Comparison of ENCODE assay signal across 8 cellular contexts in genomic region chr13:49300716-49301589, GRCh38. TPM values are rescaled to one million over a fixed set of nuclear protein-coding genes. Genes with fewer than 3 reads are reported as not detected.
DNase-seq lines count a peak whose midpoint lies in the region; ATAC-seq, FAIRE-seq and TF ChIP-seq lines count a peak whose summit lies in the region.

No MANE protein-coding gene starts in this region.

- DNase-seq in ELF-1 (ENCODE audit: low read depth, low spot score) (peak; percentile 63), LHCN-M2 (ENCODE audit: low read depth) (peak; percentile 67), SK-N-MC (ENCODE audit: low read depth, low spot score) (peak; percentile 20), head of caudate nucleus (peak in 35 of 42 donors; percentile 34 to 86 (median 70)), psoas muscle (peak; percentile 40 to 66), urothelium cell line (ENCODE audit: low spot score) (peak; percentile 57)
- DNase-seq in activated naive CD4-positive, alpha-beta T cell treated with anti-CD3 and anti-CD28 coated beads, Interleukin-2, amount 50 U/mL, for 16 hours: peak; percentile 68

- FAIRE-seq in urothelium cell line (lab: Jason Lieb, UNC): no peak

- H3K9ac ChIP-seq in SK-N-MC (ENCODE audit: insufficient read length): no peak overlapping the region

- no peaks in the 10 kb centered on the region for H3K27me3 ChIP-seq in psoas muscle (ENCODE audit: insufficient read depth in 3 of 3, low read length in 2 of 3)

- H3K27ac ChIP-seq in SK-N-MC (no peak overlapping the region), psoas muscle (no peak overlapping the region)

- 0 out of 2 replicates have a peak overlapping the region, but pooled peaks have one; percentile 20 for H3K4me3 ChIP-seq in SK-N-MC
- peak overlapping the region; percentile 52 for H3K4me3 ChIP-seq in psoas muscle

- WGBS in psoas muscle, 3 donors: 40 to 45% (median 41%) methylated on average over 20 of the region's 20 CpGs

- H3K9me3 ChIP-seq in SK-N-MC (ENCODE audit: low read depth, low read length) (no peaks in the 10 kb centered on the region), psoas muscle (no peaks in the 10 kb centered on the region)

- H3K36me3 ChIP-seq in SK-N-MC (ENCODE audit: insufficient read depth, low read length): no peaks in the 10 kb centered on the region
- no peaks in the 10 kb centered on the region for H3K36me3 ChIP-seq in psoas muscle (ENCODE audit: insufficient read depth in 1 of 2, low read depth in 1 of 2)

- peak; percentile 82 for TF ChIP-seq CTCF in psoas muscle (IDR thresholded peaks at IDR 0.05)

- no peaks in the 10 kb centered on the region for H3K4me1 ChIP-seq in psoas muscle

- ATAC-seq in GM21737 (IDR thresholded peaks at IDR 0.05; ENCODE audit: unreplicated experiment): peak; percentile 68
- ATAC-seq in psoas muscle: peak; percentile 73 to 87 (median 80)

- intact Hi-C loops in head of caudate nucleus (cut with DNase I): loop anchor here (5.0 to 10.0 kb wide), 2 partner anchors 214 to 306 kb away; no protein-coding TSS in a partner anchor
- intact Hi-C loops in psoas muscle (cut with DNase I): loop anchor here (1.0 to 10.0 kb wide), 4 partner anchors 136 to 544 kb away; no protein-coding TSS in a partner anchor

RNA-seq across cellular contexts. Expression of gene CDADC1, which starts 53.2 kb away (rescaled TPM):
- total RNA-seq in LHCN-M2 (2014; rRNA removed): 1.5 and 2.6 TPM in 2 replicates
- polyA plus RNA-seq in LHCN-M2 (2012): 5.4 TPM
- 1 to 10 TPM; 3.3 to 7.5 (median 5.4) TPM for total RNA-seq in psoas muscle
- polyA plus RNA-seq in psoas muscle: 1 to 10 TPM; 3.3 to 7.8 (median 3.6) TPM

Comparison
In these comparisons a context has a peak if more than half of its experiments do, and no peak if none do; other contexts are left out.
1. DNase-seq: peak in every context shown above with its lines; median percentile 70 in head of caudate nucleus; 68 in activated naive CD4-positive, alpha-beta T cell treated with anti-CD3 and anti-CD28 coated beads, Interleukin-2, amount 50 U/mL, for 16 hours; 67 in LHCN-M2; 63 in ELF-1; 57 in urothelium cell line; 53 in psoas muscle; 20 in SK-N-MC.